Comparison of ENCODE assay signal across 17 cellular contexts in the genomic region with DNA sequence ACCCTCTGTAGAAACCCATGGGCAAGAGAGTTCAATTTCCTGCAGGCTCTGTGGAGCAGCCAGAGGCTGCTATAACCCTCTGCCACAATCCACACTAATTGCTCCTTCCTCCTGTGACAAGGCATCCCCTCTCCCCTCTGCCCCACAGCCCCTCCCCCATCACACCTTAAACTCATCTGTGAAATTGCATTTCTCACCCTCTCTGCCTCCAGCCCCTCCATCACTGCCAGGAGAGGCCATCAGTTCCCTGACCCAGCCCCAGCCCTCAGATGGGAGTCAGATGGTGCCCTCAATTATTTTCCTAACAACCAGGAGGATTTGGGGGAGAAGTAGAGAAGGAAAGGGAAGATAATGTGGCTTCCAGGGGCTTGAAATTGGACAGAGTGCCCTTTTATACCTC.
DNase-seq lines count a peak whose midpoint lies in the region; ATAC-seq and TF ChIP-seq lines count a peak whose summit lies in the region.
"Had no signal": no experiment of that assay in that cellular context is flagged by ENCODE, and none has a peak within 500 bp of the region (broad histone marks: within the 10 kb centered on the region; RNA-seq: fewer than 3 reads in every experiment).

No MANE protein-coding gene starts in this region.

- ATAC-seq in left cardiac atrium, result no peak
- ATAC-seq in sciatic nerve, result no peak
- ATAC-seq in upper lobe of right lung, result no peak
- ATAC-seq: A549 had no signal

- H3K27ac ChIP-seq in upper lobe of right lung (no peak overlapping the region), mammary epithelial cell (ENCODE audit: insufficient read depth, low read depth, low read length) (no peak overlapping the region)
- H3K27ac ChIP-seq: A549, C4-2B had no signal

- H3K9me3 ChIP-seq in upper lobe of right lung, result no peaks in the 10 kb centered on the region
- no peaks in the 10 kb centered on the region for H3K9me3 ChIP-seq in mammary epithelial cell (replicated peaks; ENCODE audit: insufficient read depth, low read length)
- H3K9me3 ChIP-seq: A549, BE2C had no signal

- no peaks in the 10 kb centered on the region for H4K20me1 ChIP-seq in mammary epithelial cell (ENCODE audit: insufficient read depth, low read length)

- H3K36me3 ChIP-seq in upper lobe of right lung (no peaks in the 10 kb centered on the region), mammary epithelial cell (ENCODE audit: insufficient read depth, low read length) (no peaks in the 10 kb centered on the region)
- H3K36me3 ChIP-seq: BE2C had no signal

- H3K4me2 ChIP-seq in mammary epithelial cell (ENCODE audit: insufficient read depth, low read depth, low read length), result no peak overlapping the region
- H3K4me2 ChIP-seq: A549 had no signal

- DNase-seq in cardiac septum (ENCODE audit: low spot score) (peak; percentile 66), left cardiac atrium (no peak), mesenteric fat pad (ENCODE audit: low spot score) (peak; percentile 14), sciatic nerve (ENCODE audit: low spot score) (peak; percentile 13), upper lobe of right lung (peak; percentile 6), kidney tubule cell (ENCODE audit: low spot score) (no peak), mammary epithelial cell (no peak), NCI-H526 treated with DMSO at 0.1 percent for 48 hours (lab: John Stamatoyannopoulos, UW) (no peak)
- DNase-seq: BE2C; CD4-positive, alpha-beta memory T cell; DMS153; DMS79 treated with DMSO at 0.1 percent for 48 hours; GDM1; GOT3; H9 had no signal

- H3K4me3 ChIP-seq in upper lobe of right lung, result no peak overlapping the region
- no peak overlapping the region for H3K4me3 ChIP-seq in mammary epithelial cell (replicated peaks in 1 of 3; ENCODE audit: insufficient read depth in 1 of 3, low read depth in 2 of 3, low read length in 3 of 3)
- H3K4me3 ChIP-seq: A549 had no signal

- BruUV-seq in mammary epithelial cell (replicated peaks; lab: Mats Ljungman, UMichigan), result no TSS peak

- no peaks in the 10 kb centered on the region for H3K4me1 ChIP-seq in upper lobe of right lung
- H3K4me1 ChIP-seq in mammary epithelial cell (ENCODE audit: insufficient read depth, low read length), result no peaks in the 10 kb centered on the region
- H3K4me1 ChIP-seq: A549, BE2C had no signal

- no peaks in the 10 kb centered on the region for H3K27me3 ChIP-seq in upper lobe of right lung
- H3K27me3 ChIP-seq in mammary epithelial cell (ENCODE audit: insufficient read depth, low read length), result no peaks in the 10 kb centered on the region
- H3K27me3 ChIP-seq: BE2C had no signal

- H2AFZ ChIP-seq in mammary epithelial cell (ENCODE audit: low read depth, low read length), result no peak overlapping the region

- CTCF ChIA-PET in mammary epithelial cell (lab: Charles Lee; ENCODE audit: low non-redundant PET), result no interaction called here

- dilution Hi-C loops in mammary epithelial cell (cut with HindIII; ENCODE audit: low sequenced_read_pairs), result no loop called here

- H3K79me2 ChIP-seq in mammary epithelial cell (ENCODE audit: insufficient read depth, low read length), result no peaks in the 10 kb centered on the region

- no peak for TF ChIP-seq CTCF in upper lobe of right lung (IDR thresholded peaks at IDR 0.05)
- no peak for TF ChIP-seq CTCF in mammary epithelial cell (conservative IDR thresholded peaks at IDR 0.05 in 1 of 2, IDR thresholded peaks at IDR 0.05 in 1 of 2; ENCODE audit: extremely low read depth in 1 of 2, insufficient read depth in 1 of 2, low read depth in 1 of 2, low read length in 2 of 2)

- H3K9ac ChIP-seq in mammary epithelial cell (ENCODE audit: insufficient read depth, low read length), result no peak overlapping the region

- in situ Hi-C loops in mammary epithelial cell (cut with MboI; ENCODE audit: low sequenced_read_pairs in 2 of 2), result no loop called here

- intact Hi-C loops in cardiac septum (cut with DNase I) (no loop called here), left cardiac atrium (cut with DNase I) (no loop called here), sciatic nerve (cut with DNase I) (loop anchor here (10.0 kb wide), 1 partner anchor 475 kb away; no protein-coding TSS in a partner anchor), upper lobe of right lung (cut with DNase I) (no loop called here), mammary epithelial cell (cut with micrococcal nuclease) (no loop called here)

Comparison
In these comparisons a context has a peak if more than half of its experiments do, and no peak if none do; other contexts are left out.
1. DNase-seq: peak in cardiac septum (single experiment), mesenteric fat pad (single experiment), sciatic nerve (single experiment) and upper lobe of right lung (single experiment); none in left cardiac atrium (single experiment), kidney tubule cell (single experiment), mammary epithelial cell (single experiment) and NCI-H526 treated with DMSO at 0.1 percent for 48 hours (single experiment).